ENCODE assay signal across 8 cellular contexts in genomic region chr12:1634590-1635191, GRCh38. TPM values are rescaled to one million over a fixed set of nuclear protein-coding genes. Genes with fewer than 3 reads are reported as not detected.
DNase-seq lines count a peak whose midpoint lies in the region; ATAC-seq and TF ChIP-seq lines count a peak whose summit lies in the region.

No MANE protein-coding gene starts in this region.

- no peak for TF ChIP-seq CTCF in endothelial cell (IDR thresholded peaks at IDR 0.05; ENCODE audit: unreplicated experiment)

- peaks cover 6% of the 10 kb centered on the region for H3K4me1 Mint-ChIP-seq in activated CD8-positive, alpha-beta memory T cell treated with anti-CD3 and anti-CD28 coated beads, Interleukin-2, amount 10 ng/mL, durations not matched to agents 7 days and 5 days
- H3K4me1 Mint-ChIP-seq in endothelial cell (ENCODE audit: unreplicated experiment): peaks cover 12% of the 10 kb centered on the region

- no peaks in the 10 kb centered on the region for H3K9me3 Mint-ChIP-seq in activated CD8-positive, alpha-beta memory T cell treated with anti-CD3 and anti-CD28 coated beads, Interleukin-2, amount 10 ng/mL, durations not matched to agents 7 days and 5 days (ENCODE audit: low read depth)
- no peaks in the 10 kb centered on the region for H3K9me3 Mint-ChIP-seq in endothelial cell (ENCODE audit: unreplicated experiment)

- peak; percentile 77 for ATAC-seq in activated CD8-positive, alpha-beta memory T cell treated with anti-CD3 and anti-CD28 coated beads, Interleukin-2, amount 10 ng/mL, durations not matched to agents 7 days and 5 days
- ATAC-seq in HG02970 (IDR thresholded peaks at IDR 0.05; ENCODE audit: low FRiP score, unreplicated experiment): no peak

- CTCF ChIA-PET in activated CD8-positive, alpha-beta memory T cell treated with anti-CD3 and anti-CD28 coated beads, Interleukin-2, amount 10 ng/mL, durations not matched to agents 7 days and 5 days (lab: Charles Lee): interaction anchor here (0.6 to 5.5 kb wide), 29 partner anchors 9 to 517 kb away, joined by 3 to 68 read pairs (median 3); no protein-coding TSS in a partner anchor

- peaks cover 61% of the 10 kb centered on the region for H3K27me3 Mint-ChIP-seq in activated CD8-positive, alpha-beta memory T cell treated with anti-CD3 and anti-CD28 coated beads, Interleukin-2, amount 10 ng/mL, durations not matched to agents 7 days and 5 days
- H3K27me3 Mint-ChIP-seq in endothelial cell (ENCODE audit: unreplicated experiment): peaks cover 13% of the 10 kb centered on the region

- H3K27ac Mint-ChIP-seq in activated CD8-positive, alpha-beta memory T cell treated with anti-CD3 and anti-CD28 coated beads, Interleukin-2, amount 10 ng/mL, durations not matched to agents 7 days and 5 days: no peak overlapping the region
- no peak overlapping the region for H3K27ac Mint-ChIP-seq in endothelial cell (ENCODE audit: unreplicated experiment)

- no peaks in the 10 kb centered on the region for H3K36me3 Mint-ChIP-seq in activated CD8-positive, alpha-beta memory T cell treated with anti-CD3 and anti-CD28 coated beads, Interleukin-2, amount 10 ng/mL, durations not matched to agents 7 days and 5 days
- peaks cover 3% of the 10 kb centered on the region for H3K36me3 Mint-ChIP-seq in endothelial cell (ENCODE audit: low read depth, unreplicated experiment)

- no peak overlapping the region for H3K4me3 Mint-ChIP-seq in activated CD8-positive, alpha-beta memory T cell treated with anti-CD3 and anti-CD28 coated beads, Interleukin-2, amount 10 ng/mL, durations not matched to agents 7 days and 5 days
- H3K4me3 Mint-ChIP-seq in endothelial cell (ENCODE audit: unreplicated experiment): no peak overlapping the region

- DNase-seq in AML-193 (lab: John Stamatoyannopoulos, UW) (peak; percentile 77 to 80), H4 (ENCODE audit: low spot score) (peak; percentile 77), NCI-H82 treated with DMSO at 0.1 percent for 48 hours (lab: John Stamatoyannopoulos, UW; ENCODE audit: unreplicated experiment) (peak; percentile 52), endothelial cell (ENCODE audit: low spot score) (peak; percentile 83), midbrain (lab: John Stamatoyannopoulos, UW) (peak; percentile 84)
- peak; percentile 71 for DNase-seq in activated CD8-positive, alpha-beta memory T cell treated with anti-CD3 and anti-CD28 coated beads, Interleukin-2, amount 10 ng/mL, durations not matched to agents 7 days and 5 days
- peak; percentile 10 to 35 for DNase-seq in stimulated activated CD8-positive, alpha-beta memory T cell treated with anti-CD3 and anti-CD28 coated beads, Interleukin-7, amount 100 ng/mL, for 4 hours (ENCODE audit: low read depth in 2 of 2)

RNA-seq across cellular contexts. Expression of gene WNT5B, which starts 5.7 kb away (rescaled TPM):
- 3.8 and 6.4 TPM in 2 replicates for total RNA-seq in H4 (2014; rRNA removed; shearing (Covaris generic))
- total RNA-seq in activated CD8-positive, alpha-beta memory T cell treated with anti-CD3 and anti-CD28 coated beads, Interleukin-2, amount 10 ng/mL, durations not matched to agents 7 days and 5 days: 1 to 10 TPM in 1 of 2 experiments, under 1 TPM in 1; 0.70 to 5.8 TPM
- total RNA-seq in endothelial cell (ENCODE audit: unreplicated experiment): 7.5 TPM

RNA-seq across cellular contexts. Expression of gene FBXL14, which starts 40.3 kb away (rescaled TPM):
- 5.3 and 6.1 TPM in 2 replicates for total RNA-seq in H4 (2014; rRNA removed; shearing (Covaris generic))
- 10 to 100 TPM; 28.2 to 33.4 TPM for total RNA-seq in activated CD8-positive, alpha-beta memory T cell treated with anti-CD3 and anti-CD28 coated beads, Interleukin-2, amount 10 ng/mL, durations not matched to agents 7 days and 5 days
- total RNA-seq in endothelial cell (ENCODE audit: unreplicated experiment): 14.7 TPM

RNA-seq across cellular contexts. Expression of gene ADIPOR2, which starts 56.2 kb away (rescaled TPM):
- 40.5 and 42.1 TPM in 2 replicates for total RNA-seq in H4 (2014; rRNA removed; shearing (Covaris generic))
- 10 to 100 TPM; 63.5 to 83.3 TPM for total RNA-seq in activated CD8-positive, alpha-beta memory T cell treated with anti-CD3 and anti-CD28 coated beads, Interleukin-2, amount 10 ng/mL, durations not matched to agents 7 days and 5 days
- total RNA-seq in endothelial cell (ENCODE audit: unreplicated experiment): 41.8 TPM

Comparison
In these comparisons a context has a peak if more than half of its experiments do, and no peak if none do; other contexts are left out.
1. DNase-seq: peak in every context shown above with its lines; median percentile 84 in midbrain; 83 in endothelial cell; 78 in AML-193; 77 in H4; 71 in activated CD8-positive, alpha-beta memory T cell treated with anti-CD3 and anti-CD28 coated beads, Interleukin-2, amount 10 ng/mL, durations not matched to agents 7 days and 5 days; 52 in NCI-H82 treated with DMSO at 0.1 percent for 48 hours; 22 in stimulated activated CD8-positive, alpha-beta memory T cell treated with anti-CD3 and anti-CD28 coated beads, Interleukin-7, amount 100 ng/mL, for 4 hours.